23 cellular contexts compared by ENCODE assay signal in genomic region chr7:25807212-25807611, GRCh38.
DNase-seq lines count a peak whose midpoint lies in the region; ATAC-seq and TF ChIP-seq lines count a peak whose summit lies in the region.
"Had no signal": no experiment of that assay in that cellular context is flagged by ENCODE, and none has a peak within 500 bp of the region (broad histone marks: within the 10 kb centered on the region; RNA-seq: fewer than 3 reads in every experiment).

No MANE protein-coding gene starts in this region.

- no peaks in the 10 kb centered on the region for H3K9me2 ChIP-seq in Karpas-422 (replicated peaks; ENCODE audit: insufficient read depth, low read length)

- no peaks in the 10 kb centered on the region for H4K20me1 ChIP-seq in Karpas-422 (ENCODE audit: insufficient read depth, low read depth, low read length)
- H4K20me1 ChIP-seq: BLaER1 treated with 17β-estradiol and CSF1 and Interleukin-3, amounts not matched to agents 10 nM and 100 nM had no signal

- H3K9me3 ChIP-seq in Karpas-422 (ENCODE audit: low read length), result no peaks in the 10 kb centered on the region
- H3K9me3 ChIP-seq in adipocyte (ENCODE audit: control insufficient read depth, low read length), result no peaks in the 10 kb centered on the region
- H3K9me3 ChIP-seq: A549; BE2C; BLaER1 treated with 17β-estradiol and CSF1 and Interleukin-3, amounts not matched to agents 10 nM and 100 nM; HAP-1 had no signal

- H2AFZ ChIP-seq in Karpas-422 (ENCODE audit: low read length), result no peak overlapping the region

- DNase-seq in Karpas-422 (peak; percentile 26), adipocyte (ENCODE audit: low read depth) (peak; percentile 14), chondrocyte (ENCODE audit: low spot score) (no peak), osteocyte (ENCODE audit: extremely low spot score, unreplicated experiment) (no peak), CD1c-positive myeloid dendritic cell (ENCODE audit: extremely low spot score) (no peak)
- no peak for DNase-seq in activated T-cell treated with anti-CD3 and anti-CD28 coated beads, Interleukin-2, amount 50 U/mL, for 24 hours
- DNase-seq: 8988T; ACHN; AML-193; BE2C; Calu3; CD4-positive, alpha-beta memory T cell; COR-L47; DMS53; GF-D8; GOT3; HFFc6 had no signal

- H3K4me2 ChIP-seq in Karpas-422 (ENCODE audit: low read depth, low read length, poor library complexity, severe bottlenecking), result no peak overlapping the region
- H3K4me2 ChIP-seq: A549; BLaER1 treated with 17β-estradiol and CSF1 and Interleukin-3, amounts not matched to agents 10 nM and 100 nM had no signal

- H3K27me3 Mint-ChIP-seq in chondrocyte (ENCODE audit: low read depth) (no peaks in the 10 kb centered on the region), osteocyte (ENCODE audit: unreplicated experiment) (no peaks in the 10 kb centered on the region)
- H3K27me3 Mint-ChIP-seq in activated T-cell treated with anti-CD3 and anti-CD28 coated beads, Interleukin-2, amount 50 U/mL, for 24 hours, result peaks cover 22% of the 10 kb centered on the region

- no peak overlapping the region for H3K27ac ChIP-seq in Karpas-422 (ENCODE audit: low read length)
- H3K27ac ChIP-seq: A549; BLaER1 treated with 17β-estradiol and CSF1 and Interleukin-3, amounts not matched to agents 10 nM and 100 nM had no signal

- H3K27me3 ChIP-seq in Karpas-422 (ENCODE audit: low read length), result no peaks in the 10 kb centered on the region
- H3K27me3 ChIP-seq in adipocyte (replicated peaks; ENCODE audit: control insufficient read depth, insufficient read depth, low read length), result no peaks in the 10 kb centered on the region
- H3K27me3 ChIP-seq: BE2C; BLaER1 treated with 17β-estradiol and CSF1 and Interleukin-3, amounts not matched to agents 10 nM and 100 nM had no signal

- peaks cover 4% of the 10 kb centered on the region for H3K9me3 Mint-ChIP-seq in chondrocyte (ENCODE audit: low read depth)
- H3K9me3 Mint-ChIP-seq in osteocyte (ENCODE audit: unreplicated experiment), result no peaks in the 10 kb centered on the region
- H3K9me3 Mint-ChIP-seq in activated T-cell treated with anti-CD3 and anti-CD28 coated beads, Interleukin-2, amount 50 U/mL, for 24 hours, result no peaks in the 10 kb centered on the region
- H3K9me3 Mint-ChIP-seq: CD4-positive, alpha-beta memory T cell had no signal

- H3K4me3 Mint-ChIP-seq in chondrocyte (ENCODE audit: unreplicated experiment), result no peak overlapping the region
- H3K4me3 Mint-ChIP-seq in osteocyte (ENCODE audit: unreplicated experiment), result no peak overlapping the region
- no peak overlapping the region for H3K4me3 Mint-ChIP-seq in activated T-cell treated with anti-CD3 and anti-CD28 coated beads, Interleukin-2, amount 50 U/mL, for 24 hours
- H3K4me3 Mint-ChIP-seq: CD14-positive monocyte; CD4-positive, alpha-beta memory T cell; HFFc6 had no signal

- H3K36me3 ChIP-seq in Karpas-422 (ENCODE audit: insufficient read depth, low read length) (no peaks in the 10 kb centered on the region), adipocyte (ENCODE audit: control insufficient read depth, insufficient read depth, low read length, severe bottlenecking) (no peaks in the 10 kb centered on the region)
- H3K36me3 ChIP-seq: BE2C; BLaER1 treated with 17β-estradiol and CSF1 and Interleukin-3, amounts not matched to agents 10 nM and 100 nM; HAP-1 had no signal

- H3K27ac Mint-ChIP-seq in chondrocyte (ENCODE audit: unreplicated experiment) (peak overlapping the region; percentile 91), osteocyte (ENCODE audit: unreplicated experiment) (peak overlapping the region; percentile 90)
- H3K27ac Mint-ChIP-seq in activated T-cell treated with anti-CD3 and anti-CD28 coated beads, Interleukin-2, amount 50 U/mL, for 24 hours, result no peak overlapping the region
- H3K27ac Mint-ChIP-seq: CD14-positive monocyte; CD4-positive, alpha-beta memory T cell; HFFc6 had no signal

- H3K4me3 ChIP-seq in Karpas-422 (ENCODE audit: low read length) (no peak overlapping the region), adipocyte (ENCODE audit: low read length) (no peak overlapping the region)
- H3K4me3 ChIP-seq: A549; BLaER1 treated with 17β-estradiol and CSF1 and Interleukin-3, amounts not matched to agents 10 nM and 100 nM; HAP-1 had no signal

- no peak overlapping the region for H3K9ac ChIP-seq in Karpas-422 (ENCODE audit: low read length)
- H3K9ac ChIP-seq in adipocyte (ENCODE audit: low read length), result no peak overlapping the region
- H3K9ac ChIP-seq: BLaER1 treated with 17β-estradiol and CSF1 and Interleukin-3, amounts not matched to agents 10 nM and 100 nM had no signal

- TF ChIP-seq CTCF in chondrocyte (IDR thresholded peaks at IDR 0.05), result no peak
- TF ChIP-seq CTCF in osteocyte (IDR thresholded peaks at IDR 0.05), result no peak

- ATAC-seq in GM18867 (IDR thresholded peaks at IDR 0.05; ENCODE audit: unreplicated experiment), result no peak
- ATAC-seq in GM21786 (IDR thresholded peaks at IDR 0.05; ENCODE audit: unreplicated experiment), result no peak
- ATAC-seq: A549 had no signal

- H3K4me1 ChIP-seq in Karpas-422 (ENCODE audit: low read length) (no peaks in the 10 kb centered on the region), adipocyte (ENCODE audit: control insufficient read depth, insufficient read depth, low read length) (peaks cover 29% of the 10 kb centered on the region)
- H3K4me1 ChIP-seq: A549; BLaER1 treated with 17β-estradiol and CSF1 and Interleukin-3, amounts not matched to agents 10 nM and 100 nM; HAP-1 had no signal

- H3K4me1 Mint-ChIP-seq in chondrocyte (ENCODE audit: low read depth) (peaks cover 88% of the 10 kb centered on the region), osteocyte (ENCODE audit: unreplicated experiment) (peaks cover 88% of the 10 kb centered on the region)
- peaks cover 14% of the 10 kb centered on the region for H3K4me1 Mint-ChIP-seq in activated T-cell treated with anti-CD3 and anti-CD28 coated beads, Interleukin-2, amount 50 U/mL, for 24 hours (ENCODE audit: low read depth)
- H3K4me1 Mint-ChIP-seq: CD14-positive monocyte; CD4-positive, alpha-beta memory T cell had no signal

- peaks cover 1% of the 10 kb centered on the region for H3K36me3 Mint-ChIP-seq in chondrocyte (ENCODE audit: low read depth)
- H3K36me3 Mint-ChIP-seq in osteocyte (ENCODE audit: unreplicated experiment), result no peaks in the 10 kb centered on the region
- no peaks in the 10 kb centered on the region for H3K36me3 Mint-ChIP-seq in activated T-cell treated with anti-CD3 and anti-CD28 coated beads, Interleukin-2, amount 50 U/mL, for 24 hours (ENCODE audit: low read depth)
- H3K36me3 Mint-ChIP-seq: CD14-positive monocyte; CD4-positive, alpha-beta memory T cell had no signal

- H3K79me2 ChIP-seq in Karpas-422 (ENCODE audit: low read length), result no peaks in the 10 kb centered on the region

Comparison
In these comparisons a context has a peak if more than half of its experiments do, and no peak if none do; other contexts are left out.
1. DNase-seq: peak in Karpas-422 (single experiment) and adipocyte (single experiment); none in chondrocyte (single experiment), osteocyte (single experiment), activated T-cell treated with anti-CD3 and anti-CD28 coated beads, Interleukin-2, amount 50 U/mL, for 24 hours (single experiment) and CD1c-positive myeloid dendritic cell (single experiment).